In the genomic region with DNA sequence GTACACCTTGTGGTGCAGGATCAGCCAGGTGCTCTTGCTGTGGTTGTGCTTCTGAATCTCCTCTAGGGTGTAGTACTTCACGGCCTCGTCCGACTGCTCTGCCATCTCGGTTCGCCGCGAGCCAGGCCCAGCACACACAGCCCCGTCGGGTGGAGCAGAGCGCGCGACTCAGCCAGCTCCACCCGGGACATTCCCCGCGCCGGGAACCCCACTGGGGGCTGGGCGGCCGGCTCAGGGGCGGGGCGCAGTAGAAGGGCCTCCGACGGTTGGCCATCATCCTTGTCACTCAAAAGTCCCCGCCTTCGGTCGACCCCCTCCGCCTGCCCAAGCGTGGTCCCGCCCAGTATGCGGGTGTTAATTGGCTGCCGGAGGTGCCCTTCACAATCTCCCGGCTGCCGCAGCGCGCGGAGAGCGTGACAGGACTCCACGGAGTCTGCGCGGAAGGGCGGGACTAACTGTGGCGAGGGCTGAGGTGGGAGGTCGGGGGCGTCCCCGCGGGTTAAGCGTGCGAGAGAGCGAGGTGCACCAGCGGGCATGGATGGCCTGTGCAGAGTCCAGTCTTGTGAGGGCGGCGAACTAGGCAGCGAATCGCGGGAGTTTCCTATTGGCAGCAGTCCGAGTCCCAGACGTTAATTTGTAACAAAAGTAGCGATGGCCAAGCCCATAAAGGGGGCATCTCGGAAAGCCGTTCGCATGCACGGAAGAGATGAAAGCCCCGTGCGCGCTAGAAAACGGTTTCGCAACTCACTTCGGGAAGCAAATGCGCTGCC, we compare ENCODE assay signal across 1 cellular context.
TF ChIP-seq lines count a peak whose summit lies in the region.

A gene with protein sequence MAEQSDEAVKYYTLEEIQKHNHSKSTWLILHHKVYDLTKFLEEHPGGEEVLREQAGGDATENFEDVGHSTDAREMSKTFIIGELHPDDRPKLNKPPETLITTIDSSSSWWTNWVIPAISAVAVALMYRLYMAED (minus strand): TSS at position 193 of the 770 bp plus-strand sequence. CDS start 88 bp downstream, at position 105.

TF ChIP-seq in IMR-90, 13 proteins besides CTCF, POLR2A, EP300 and RAD21:
- peak; percentile 48; the same call in 1 of the 2 replicates for TF ChIP-seq FOS (IDR thresholded peaks at IDR 0.05; ENCODE audit: low read depth, low read length)
- peak; percentile 17; the same call in 1 of the 2 replicates for TF ChIP-seq BHLHE40 (IDR thresholded peaks at IDR 0.05; ENCODE audit: low read depth, low read length)
- peak; percentile 48; the same call in 1 of the 2 replicates for TF ChIP-seq USF2 (IDR thresholded peaks at IDR 0.05; ENCODE audit: low read depth, low read length)
- TF ChIP-seq SMC3 (IDR thresholded peaks at IDR 0.05; ENCODE audit: low read depth, low read length), result no peak
- TF ChIP-seq RCOR1 (IDR thresholded peaks at IDR 0.05; ENCODE audit: insufficient replicate concordance, low read length), result no peak
- no peak for TF ChIP-seq MAFK (IDR thresholded peaks at IDR 0.05; ENCODE audit: low read depth, low read length)
- peak; percentile 92 for TF ChIP-seq MAZ (IDR thresholded peaks at IDR 0.05; ENCODE audit: borderline replicate concordance, low read depth, low read length)
- no peak for TF ChIP-seq CHD1 (IDR thresholded peaks at IDR 0.05; ENCODE audit: low read depth, low read length)
- no peak for TF ChIP-seq NFE2L2 (IDR thresholded peaks at IDR 0.05; ENCODE audit: low read depth, low read length)
- peak; percentile 29; the same call in 1 of the 2 replicates for TF ChIP-seq MXI1 (IDR thresholded peaks at IDR 0.05; ENCODE audit: borderline replicate concordance, low read depth, low read length)
- peak; percentile 66 for TF ChIP-seq CEBPB (IDR thresholded peaks at IDR 0.05; ENCODE audit: low read depth, low read length)
- TF ChIP-seq, protein P1, sequence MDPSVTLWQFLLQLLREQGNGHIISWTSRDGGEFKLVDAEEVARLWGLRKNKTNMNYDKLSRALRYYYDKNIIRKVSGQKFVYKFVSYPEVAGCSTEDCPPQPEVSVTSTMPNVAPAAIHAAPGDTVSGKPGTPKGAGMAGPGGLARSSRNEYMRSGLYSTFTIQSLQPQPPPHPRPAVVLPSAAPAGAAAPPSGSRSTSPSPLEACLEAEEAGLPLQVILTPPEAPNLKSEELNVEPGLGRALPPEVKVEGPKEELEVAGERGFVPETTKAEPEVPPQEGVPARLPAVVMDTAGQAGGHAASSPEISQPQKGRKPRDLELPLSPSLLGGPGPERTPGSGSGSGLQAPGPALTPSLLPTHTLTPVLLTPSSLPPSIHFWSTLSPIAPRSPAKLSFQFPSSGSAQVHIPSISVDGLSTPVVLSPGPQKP (IDR thresholded peaks at IDR 0.05; ENCODE audit: borderline replicate concordance, low read depth, low read length), result no peak
- no peak for TF ChIP-seq RFX5 (IDR thresholded peaks at IDR 0.05; ENCODE audit: low read depth, low read length)
TF ChIP-seq in IMR-90: peak in this region for 6.
